Comparison of ENCODE assay signal across 8 cellular contexts in genomic region chr9:120792898-120793765, GRCh38. TPM values are rescaled to one million over a fixed set of nuclear protein-coding genes. Genes with fewer than 3 reads are reported as not detected.
DNase-seq lines count a peak whose midpoint lies in the region; ATAC-seq and TF ChIP-seq lines count a peak whose summit lies in the region.

Gene FBXW2, minus strand, starts transcription at chr9:120793416. Its CDS starts 5,158 bp downstream, at chr9:120788258.

- no peaks in the 10 kb centered on the region for H3K27me3 Mint-ChIP-seq in activated CD4-positive, alpha-beta memory T cell treated with anti-CD3 and anti-CD28 coated beads, Interleukin-2, amount 10 ng/mL, durations not matched to agents 7 days and 5 days

- no peaks in the 10 kb centered on the region for H3K9me3 ChIP-seq in right lobe of liver

- peak within 1 kb of the TSS; percentile 90 for H3K27ac Mint-ChIP-seq in activated CD4-positive, alpha-beta memory T cell treated with anti-CD3 and anti-CD28 coated beads, Interleukin-2, amount 10 ng/mL, durations not matched to agents 7 days and 5 days

- peaks cover 0 to 4% (median 0%) of the 10 kb centered on the region in 4 donors for H3K36me3 ChIP-seq in right lobe of liver

- H3K36me3 Mint-ChIP-seq in activated CD4-positive, alpha-beta memory T cell treated with anti-CD3 and anti-CD28 coated beads, Interleukin-2, amount 10 ng/mL, durations not matched to agents 7 days and 5 days (ENCODE audit: low read depth), result peaks cover 29% of the 10 kb centered on the region

- peak; percentile 86 for TF ChIP-seq POLR2A in right lobe of liver (IDR thresholded peaks at IDR 0.05)

- H3K4me1 Mint-ChIP-seq in activated CD4-positive, alpha-beta memory T cell treated with anti-CD3 and anti-CD28 coated beads, Interleukin-2, amount 10 ng/mL, durations not matched to agents 7 days and 5 days, result peaks cover 50% of the 10 kb centered on the region

- H3K4me1 ChIP-seq in right lobe of liver, result peaks cover 0 to 19% (median 0%) of the 10 kb centered on the region in 4 donors

- POLR2A ChIA-PET in activated CD4-positive, alpha-beta memory T cell treated with anti-CD3 and anti-CD28 coated beads, Interleukin-2, amount 10 ng/mL, durations not matched to agents 7 days and 5 days (lab: Charles Lee), result interaction anchor here (0.6 to 4.3 kb wide), 48 partner anchors 10 to 409 kb away, joined by 3 to 85 read pairs (median 4); partner anchors contain the start of genes MEGF9, PHF19, PSMD5 and RAB14

- H3K4me3 Mint-ChIP-seq in activated CD4-positive, alpha-beta memory T cell treated with anti-CD3 and anti-CD28 coated beads, Interleukin-2, amount 10 ng/mL, durations not matched to agents 7 days and 5 days, result peak within 1 kb of the TSS; percentile 91

- CTCF ChIA-PET in activated CD4-positive, alpha-beta memory T cell treated with anti-CD3 and anti-CD28 coated beads, Interleukin-2, amount 10 ng/mL, durations not matched to agents 7 days and 5 days (lab: Charles Lee), result interaction anchor here (0.8 to 2.1 kb wide), 12 partner anchors 18 to 267 kb away, joined by 3 to 8 read pairs (median 4); no protein-coding TSS in a partner anchor

- H3K27ac ChIP-seq in C4-2B, result peak within 1 kb of the TSS; percentile 79
- H3K27ac ChIP-seq in dorsolateral prefrontal cortex, result peak within 1 kb of the TSS; percentile 7 to 97 (median 84)
- peak within 1 kb of the TSS; percentile 78 to 91 (median 88) for H3K27ac ChIP-seq in right lobe of liver

- no peak for TF ChIP-seq CTCF in C4-2B (conservative IDR thresholded peaks at IDR 0.05)
- peak in 43 of 56 donors; percentile 4 to 62 (median 31) for TF ChIP-seq CTCF in dorsolateral prefrontal cortex (IDR thresholded peaks at IDR 0.05 in 54 of 56, conservative IDR thresholded peaks at IDR 0.05 in 2 of 56; ENCODE audit: low read depth in 1 of 56, partially characterized antibody in 56 of 56)
- TF ChIP-seq CTCF in right lobe of liver (IDR thresholded peaks at IDR 0.05), result peak in 1 of 4 donors; percentile 31

- H3K4me3 ChIP-seq in dorsolateral prefrontal cortex, result peak within 1 kb of the TSS; percentile 72 to 100 (median 95)
- peak within 1 kb of the TSS; percentile 95 to 98 (median 97) for H3K4me3 ChIP-seq in right lobe of liver

- H3K9me3 Mint-ChIP-seq in activated CD4-positive, alpha-beta memory T cell treated with anti-CD3 and anti-CD28 coated beads, Interleukin-2, amount 10 ng/mL, durations not matched to agents 7 days and 5 days, result no peaks in the 10 kb centered on the region

- 0% methylated on average over 32 of the region's 72 CpGs for WGBS in right lobe of liver (ENCODE audit: insufficient coverage, low coverage, low lambda C conversion rate, missing lambda C conversion rate)

- DNase-seq in NCI-H774 (lab: John Stamatoyannopoulos, UW), result peak; percentile 96
- peak; percentile 91 for DNase-seq in activated CD4-positive, alpha-beta memory T cell treated with anti-CD3 and anti-CD28 coated beads, Interleukin-2, amount 10 ng/mL, durations not matched to agents 7 days and 5 days
- peak; percentile 82 to 96 (median 90) for DNase-seq in dorsolateral prefrontal cortex
- DNase-seq in right lobe of liver, result peak; percentile 94 to 96 (median 95)
- DNase-seq in stimulated activated CD4-positive, alpha-beta T cell treated with anti-CD3 and anti-CD28 coated beads, Interleukin-4, amount 100 ng/mL, for 24 hours, result peak; percentile 90

- peak; percentile 94 for ATAC-seq in GM19372 (IDR thresholded peaks at IDR 0.05; ENCODE audit: low read depth, unreplicated experiment)
- ATAC-seq in HG03521 (IDR thresholded peaks at IDR 0.05; ENCODE audit: unreplicated experiment), result peak; percentile 95
- ATAC-seq in right lobe of liver, result peak; percentile 99

- H3K27me3 ChIP-seq in dorsolateral prefrontal cortex, result no peaks in the 10 kb centered on the region
- no peaks in the 10 kb centered on the region for H3K27me3 ChIP-seq in right lobe of liver

- intact Hi-C loops in dorsolateral prefrontal cortex (cut with DNase I) (loop anchor here (5.0 to 10.0 kb wide), 4 partner anchors 49 to 84 kb away; partner anchors contain the start of genes PSMD5 (in 2 of the 2), MEGF9 (in 1 of the 2) and PHF19 (in 1 of the 2)), right lobe of liver (cut with DNase I) (no loop called here)

RNA-seq across cellular contexts. Expression of gene FBXW2, which starts in this region (rescaled TPM):
- total RNA-seq in activated CD4-positive, alpha-beta memory T cell treated with anti-CD3 and anti-CD28 coated beads, Interleukin-2, amount 10 ng/mL, durations not matched to agents 7 days and 5 days, result 10 to 100 TPM; 90.0 to 90.7 TPM
- total RNA-seq in dorsolateral prefrontal cortex, result 10 to 100 TPM; 37.6 to 68.5 (median 52.8) TPM
- 10 to 100 TPM; 26.5 to 42.5 (median 35.6) TPM for total RNA-seq in right lobe of liver

Comparison
In these comparisons a context has a peak if more than half of its experiments do, and no peak if none do; other contexts are left out.
1. Peak in every context shown above with its lines: DNase-seq, ATAC-seq, H3K4me3 ChIP-seq and H3K27ac ChIP-seq.
2. intact Hi-C loops: an anchor here in dorsolateral prefrontal cortex (5.0 to 10.0 kb wide); none called in right lobe of liver.